In the genomic region with DNA sequence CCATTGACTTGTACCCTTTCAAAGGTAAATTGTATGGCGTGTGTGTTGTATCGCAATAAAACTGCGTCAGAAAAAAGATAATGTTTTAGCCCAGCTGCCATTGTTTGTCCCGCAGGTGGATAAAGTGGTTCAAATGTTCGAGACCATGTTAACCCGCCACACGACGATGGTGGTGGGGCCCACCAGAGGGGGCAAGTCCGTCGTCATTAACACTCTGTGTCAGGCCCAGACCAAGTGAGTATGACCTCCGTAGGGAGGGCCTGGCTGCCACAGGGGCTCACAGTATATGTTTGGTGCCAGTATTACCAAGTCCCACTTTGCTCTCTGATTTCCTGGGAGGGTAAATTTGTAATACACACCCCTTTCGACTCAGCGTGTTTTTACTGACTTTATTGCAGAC, we compare ENCODE assay signal across 21 cellular contexts.
"Had no signal": no experiment of that assay in that cellular context is flagged by ENCODE, and none has a peak within 500 bp of the region (broad histone marks: within the 10 kb centered on the region; RNA-seq: fewer than 3 reads in every experiment).

No MANE protein-coding gene starts in this region.

- H3K27me3 Mint-ChIP-seq: naive thymus-derived CD4-positive, alpha-beta T cell had no signal

- H3K4me1 ChIP-seq: colonic mucosa, pancreas, tibial artery, upper lobe of left lung, uterus had no signal

- H3K4me1 Mint-ChIP-seq: naive thymus-derived CD4-positive, alpha-beta T cell; neural crest cell had no signal

- H3K36me3 ChIP-seq: colonic mucosa, pancreas, tibial artery, upper lobe of left lung, uterus had no signal

- H3K9me3 ChIP-seq: colonic mucosa, pancreas, tibial artery, upper lobe of left lung, uterus had no signal

- H3K4me3 ChIP-seq: colonic mucosa, lung, pancreas, smooth muscle cell, tibial artery, upper lobe of left lung, uterus had no signal

- ATAC-seq: left colon; left ventricle myocardium superior; naive thymus-derived CD4-positive, alpha-beta T cell; pancreas; right cardiac atrium; stimulated activated naive CD8-positive, alpha-beta T cell treated with anti-CD3 and anti-CD28 coated beads, Interleukin-15, Interleukin-2, amounts not matched to agents 100 U/mL and 50 U/mL, for 24 hours had no signal

- H3K4me3 Mint-ChIP-seq: naive thymus-derived CD4-positive, alpha-beta T cell; neural crest cell had no signal

- H3K4me2 ChIP-seq: smooth muscle cell had no signal

- H3K9me3 Mint-ChIP-seq: naive thymus-derived CD4-positive, alpha-beta T cell; neural crest cell had no signal

- H3K27ac ChIP-seq: colonic mucosa, pancreas, tibial artery, upper lobe of left lung, uterus had no signal

- DNase-seq: colonic mucosa; dermis blood vessel endothelial cell; foreskin melanocyte; head of caudate nucleus; hippocampal formation; left colon; left ventricle myocardium superior; mesenchymal stem cell; naive thymus-derived CD4-positive, alpha-beta T cell; nucleus accumbens; pancreas; right cardiac atrium; stimulated activated CD4-positive, alpha-beta T cell treated with anti-CD3 and anti-CD28 coated beads, Interleukin-2, amount 100 ng/mL, for 48 hours; stimulated activated naive CD8-positive, alpha-beta T cell treated with anti-CD3 and anti-CD28 coated beads, Interleukin-15, Interleukin-2, amounts not matched to agents 100 U/mL and 50 U/mL, for 24 hours; tibial artery; upper lobe of left lung; uterus had no signal

- H3K27ac Mint-ChIP-seq: naive thymus-derived CD4-positive, alpha-beta T cell; progenitor cell of endocrine pancreas had no signal

- H3K36me3 Mint-ChIP-seq: naive thymus-derived CD4-positive, alpha-beta T cell had no signal

- H3K27me3 ChIP-seq: colonic mucosa, upper lobe of left lung, uterus had no signal
